1 cellular context compared by ENCODE assay signal in the genomic region with DNA sequence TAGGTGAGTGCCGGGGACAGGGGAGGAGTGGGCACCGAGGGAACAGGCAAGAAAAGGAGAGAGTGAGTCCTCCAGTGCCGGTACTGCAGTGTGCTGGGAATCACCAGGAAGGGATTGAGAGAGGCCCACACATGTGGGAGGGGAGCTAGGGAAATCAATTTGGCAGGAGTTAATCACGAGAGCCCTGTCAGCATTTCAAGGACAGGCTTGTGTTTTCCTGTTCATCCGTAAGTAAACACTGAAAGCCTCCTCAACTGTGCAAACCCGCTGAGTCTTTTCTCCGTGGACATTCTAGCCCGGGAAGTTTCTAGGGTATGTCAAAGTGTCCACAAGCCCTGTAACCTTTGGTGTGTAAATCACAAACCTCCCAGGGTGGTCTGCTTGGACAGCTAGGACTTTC.
TF ChIP-seq lines count a peak whose summit lies in the region.

No MANE protein-coding gene starts in this region.

TF ChIP-seq in GM23338, 12 proteins besides CTCF, POLR2A, EP300 and RAD21 (continued from another document):
- TF ChIP-seq, protein P1, sequence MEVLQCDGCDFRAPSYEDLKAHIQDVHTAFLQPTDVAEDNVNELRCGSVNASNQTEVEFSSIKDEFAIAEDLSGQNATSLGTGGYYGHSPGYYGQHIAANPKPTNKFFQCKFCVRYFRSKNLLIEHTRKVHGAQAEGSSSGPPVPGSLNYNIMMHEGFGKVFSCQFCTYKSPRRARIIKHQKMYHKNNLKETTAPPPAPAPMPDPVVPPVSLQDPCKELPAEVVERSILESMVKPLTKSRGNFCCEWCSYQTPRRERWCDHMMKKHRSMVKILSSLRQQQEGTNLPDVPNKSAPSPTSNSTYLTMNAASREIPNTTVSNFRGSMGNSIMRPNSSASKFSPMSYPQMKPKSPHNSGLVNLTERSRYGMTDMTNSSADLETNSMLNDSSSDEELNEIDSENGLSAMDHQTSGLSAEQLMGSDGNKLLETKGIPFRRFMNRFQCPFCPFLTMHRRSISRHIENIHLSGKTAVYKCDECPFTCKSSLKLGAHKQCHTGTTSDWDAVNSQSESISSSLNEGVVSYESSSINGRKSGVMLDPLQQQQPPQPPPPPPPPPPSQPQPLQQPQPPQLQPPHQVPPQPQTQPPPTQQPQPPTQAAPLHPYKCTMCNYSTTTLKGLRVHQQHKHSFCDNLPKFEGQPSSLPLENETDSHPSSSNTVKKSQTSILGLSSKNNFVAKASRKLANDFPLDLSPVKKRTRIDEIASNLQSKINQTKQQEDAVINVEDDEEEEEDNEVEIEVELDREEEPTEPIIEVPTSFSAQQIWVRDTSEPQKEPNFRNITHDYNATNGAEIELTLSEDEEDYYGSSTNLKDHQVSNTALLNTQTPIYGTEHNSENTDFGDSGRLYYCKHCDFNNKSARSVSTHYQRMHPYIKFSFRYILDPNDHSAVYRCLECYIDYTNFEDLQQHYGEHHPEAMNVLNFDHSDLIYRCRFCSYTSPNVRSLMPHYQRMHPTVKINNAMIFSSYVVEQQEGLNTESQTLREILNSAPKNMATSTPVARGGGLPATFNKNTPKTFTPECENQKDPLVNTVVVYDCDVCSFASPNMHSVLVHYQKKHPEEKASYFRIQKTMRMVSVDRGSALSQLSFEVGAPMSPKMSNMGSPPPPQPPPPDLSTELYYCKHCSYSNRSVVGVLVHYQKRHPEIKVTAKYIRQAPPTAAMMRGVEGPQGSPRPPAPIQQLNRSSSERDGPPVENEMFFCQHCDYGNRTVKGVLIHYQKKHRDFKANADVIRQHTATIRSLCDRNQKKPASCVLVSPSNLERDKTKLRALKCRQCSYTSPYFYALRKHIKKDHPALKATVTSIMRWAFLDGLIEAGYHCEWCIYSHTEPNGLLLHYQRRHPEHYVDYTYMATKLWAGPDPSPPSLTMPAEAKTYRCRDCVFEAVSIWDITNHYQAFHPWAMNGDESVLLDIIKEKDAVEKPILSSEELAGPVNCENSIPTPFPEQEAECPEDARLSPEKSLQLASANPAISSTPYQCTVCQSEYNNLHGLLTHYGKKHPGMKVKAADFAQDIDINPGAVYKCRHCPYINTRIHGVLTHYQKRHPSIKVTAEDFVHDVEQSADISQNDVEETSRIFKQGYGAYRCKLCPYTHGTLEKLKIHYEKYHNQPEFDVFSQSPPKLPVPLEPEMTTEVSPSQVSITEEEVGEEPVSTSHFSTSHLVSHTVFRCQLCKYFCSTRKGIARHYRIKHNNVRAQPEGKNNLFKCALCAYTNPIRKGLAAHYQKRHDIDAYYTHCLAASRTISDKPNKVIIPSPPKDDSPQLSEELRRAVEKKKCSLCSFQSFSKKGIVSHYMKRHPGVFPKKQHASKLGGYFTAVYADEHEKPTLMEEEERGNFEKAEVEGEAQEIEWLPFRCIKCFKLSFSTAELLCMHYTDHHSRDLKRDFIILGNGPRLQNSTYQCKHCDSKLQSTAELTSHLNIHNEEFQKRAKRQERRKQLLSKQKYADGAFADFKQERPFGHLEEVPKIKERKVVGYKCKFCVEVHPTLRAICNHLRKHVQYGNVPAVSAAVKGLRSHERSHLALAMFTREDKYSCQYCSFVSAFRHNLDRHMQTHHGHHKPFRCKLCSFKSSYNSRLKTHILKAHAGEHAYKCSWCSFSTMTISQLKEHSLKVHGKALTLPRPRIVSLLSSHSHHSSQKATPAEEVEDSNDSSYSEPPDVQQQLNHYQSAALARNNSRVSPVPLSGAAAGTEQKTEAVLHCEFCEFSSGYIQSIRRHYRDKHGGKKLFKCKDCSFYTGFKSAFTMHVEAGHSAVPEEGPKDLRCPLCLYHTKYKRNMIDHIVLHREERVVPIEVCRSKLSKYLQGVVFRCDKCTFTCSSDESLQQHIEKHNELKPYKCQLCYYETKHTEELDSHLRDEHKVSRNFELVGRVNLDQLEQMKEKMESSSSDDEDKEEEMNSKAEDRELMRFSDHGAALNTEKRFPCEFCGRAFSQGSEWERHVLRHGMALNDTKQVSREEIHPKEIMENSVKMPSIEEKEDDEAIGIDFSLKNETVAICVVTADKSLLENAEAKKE (CRISPR knock-in tag; IDR thresholded peaks at IDR 0.05), result no peak
